Comparison of ENCODE assay signal across 29 cellular contexts in the genomic region with DNA sequence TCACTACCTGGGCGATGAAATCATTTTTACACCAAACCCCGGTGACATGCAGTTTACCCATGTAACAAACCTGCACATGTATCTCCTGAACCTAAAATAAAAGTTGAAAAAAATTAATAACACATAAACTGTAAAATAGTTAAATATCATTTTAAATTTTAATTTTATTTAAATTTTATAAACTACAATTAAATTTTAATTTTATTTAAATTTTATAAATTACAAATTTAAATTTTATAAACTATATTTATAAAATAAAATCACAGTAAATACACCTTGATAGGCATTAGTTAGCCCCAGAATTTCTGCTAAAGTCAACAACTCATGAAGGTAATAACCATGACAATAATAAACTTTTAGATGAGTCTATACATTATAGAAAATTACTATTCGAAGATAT.
"Had no signal": no experiment of that assay in that cellular context is flagged by ENCODE, and none has a peak within 500 bp of the region (broad histone marks: within the 10 kb centered on the region; RNA-seq: fewer than 3 reads in every experiment).

No MANE protein-coding gene starts in this region.

- H3K4me3 ChIP-seq: colonic mucosa, gastroesophageal sphincter had no signal

- H3K9me3 ChIP-seq: colonic mucosa had no signal

- FAIRE-seq: astrocyte, bronchial epithelial cell had no signal

- H3K36me3 Mint-ChIP-seq: activated naive CD8-positive, alpha-beta T cell had no signal

- H3K4me1 Mint-ChIP-seq: activated B cell treated with CpG ODN at 0.5 μM for 24 hours; activated T-helper 17 cell treated with anti-CD3 and anti-CD28 coated beads, Interleukin-2, amount 50 U/mL, for 72 hours; central memory CD8-positive, alpha-beta T cell; T-helper 17 cell had no signal

- H3K36me3 ChIP-seq: brain microvascular endothelial cell, colonic mucosa, gastroesophageal sphincter had no signal

- H3K27me3 ChIP-seq: brain microvascular endothelial cell, colonic mucosa, foreskin keratinocyte, gastroesophageal sphincter had no signal

- H3K4me3 Mint-ChIP-seq: activated B cell treated with CpG ODN at 0.5 μM for 24 hours; activated CD8-positive, alpha-beta T cell treated with anti-CD3 and anti-CD28 coated beads for 36 hours; activated naive CD8-positive, alpha-beta T cell; activated T-cell treated with anti-CD3 and anti-CD28 coated beads, Interleukin-2, amount 50 U/mL, for 4 hours; activated T-helper 17 cell treated with anti-CD3 and anti-CD28 coated beads, Interleukin-2, amount 50 U/mL, for 72 hours; central memory CD8-positive, alpha-beta T cell; T-helper 17 cell; T-helper 2 cell treated with Interferon-gamma antibody and Interleukin-4, amounts not matched to agents 5 μg/mL and 100 μg/mL, for 36 hours had no signal

- H3K27ac Mint-ChIP-seq: activated B cell treated with CpG ODN at 0.5 μM for 24 hours; activated CD8-positive, alpha-beta T cell treated with anti-CD3 and anti-CD28 coated beads for 36 hours; activated naive CD8-positive, alpha-beta T cell; activated T-helper 17 cell treated with anti-CD3 and anti-CD28 coated beads, Interleukin-2, amount 50 U/mL, for 72 hours; T-helper 17 cell; T-helper 2 cell treated with Interferon-gamma antibody and Interleukin-4, amounts not matched to agents 5 μg/mL and 100 μg/mL, for 36 hours had no signal

- H3K27me3 Mint-ChIP-seq: activated B cell treated with CpG ODN at 0.5 μM for 24 hours; activated CD8-positive, alpha-beta T cell treated with anti-CD3 and anti-CD28 coated beads for 36 hours; activated naive CD8-positive, alpha-beta T cell; activated T-helper 17 cell treated with anti-CD3 and anti-CD28 coated beads, Interleukin-2, amount 50 U/mL, for 72 hours; central memory CD8-positive, alpha-beta T cell; T-helper 17 cell had no signal

- H3K4me1 ChIP-seq: colonic mucosa, foreskin keratinocyte, gastroesophageal sphincter had no signal

- DNase-seq: activated B cell treated with CpG ODN at 0.5 μM for 24 hours; activated CD4-positive, alpha-beta T cell treated with anti-CD3 and anti-CD28 coated beads for 48 hours; activated CD4-positive, alpha-beta T cell treated with anti-CD3 and anti-CD28 coated beads, Interleukin-2, amount 50 U/mL, for 1 hour; activated CD4-positive, alpha-beta T cell treated with anti-CD3 and anti-CD28 coated beads, Interleukin-2, amount 50 U/mL, for 48 hours; activated CD8-positive, alpha-beta memory T cell treated with anti-CD3 and anti-CD28 coated beads for 24 hours; activated CD8-positive, alpha-beta T cell treated with anti-CD3 and anti-CD28 coated beads for 36 hours; activated effector memory CD4-positive, alpha-beta T cell treated with Interleukin-2 at 50 U/mL for 16 hours; activated gamma-delta T cell treated with Interleukin-2 at 50 U/mL for 16 hours; activated naive CD4-positive, alpha-beta T cell treated with anti-CD3 and anti-CD28 coated beads, Interleukin-2, amount 50 U/mL, for 16 hours; activated naive CD4-positive, alpha-beta T cell treated with Interleukin-2 at 50 U/mL for 16 hours; activated T-cell treated with anti-CD3 and anti-CD28 coated beads, Interleukin-2, amount 50 U/mL, for 4 hours; amniotic stem cell; anterior cingulate cortex; brain microvascular endothelial cell; colonic mucosa; effector CD8-positive, alpha-beta T cell; foreskin keratinocyte; T-helper 1 cell; T-helper 17 cell; T1000 had no signal

- ATAC-seq: activated CD4-positive, CD25-positive, alpha-beta regulatory T cell treated with anti-CD3 and anti-CD28 coated beads, Interleukin-2, amount 50 U/mL, for 24 hours; activated CD8-positive, alpha-beta T cell treated with anti-CD3 and anti-CD28 coated beads for 36 hours; activated T-cell treated with anti-CD3 and anti-CD28 coated beads, Interleukin-2, amount 50 U/mL, for 4 hours; activated T-helper 17 cell treated with anti-CD3 and anti-CD28 coated beads, Interleukin-2, amount 50 U/mL, for 72 hours; esophagus mucosa; foreskin keratinocyte; gastroesophageal sphincter; T-helper 17 cell had no signal

- H3K27ac ChIP-seq: brain microvascular endothelial cell, colonic mucosa, foreskin keratinocyte, gastroesophageal sphincter had no signal
